In genomic region chr1:185376840-185377635, GRCh38 we compare ENCODE assay signal across 10 cellular contexts. TPM values are rescaled to one million over a fixed set of nuclear protein-coding genes. Genes with fewer than 3 reads are reported as not detected.
DNase-seq lines count a peak whose midpoint lies in the region; ATAC-seq and TF ChIP-seq lines count a peak whose summit lies in the region.
"Had no signal": no experiment of that assay in that cellular context is flagged by ENCODE, and none has a peak within 500 bp of the region (broad histone marks: within the 10 kb centered on the region; RNA-seq: fewer than 3 reads in every experiment).

No MANE protein-coding gene starts in this region.

- no peak overlapping the region for H3K4me3 ChIP-seq in NB4 (ENCODE audit: low read depth, low read length)
- no peak overlapping the region for H3K4me3 ChIP-seq in rectal smooth muscle tissue (ENCODE audit: low read length)

- peaks cover 21% of the 10 kb centered on the region for H3K36me3 Mint-ChIP-seq in T-helper 1 cell treated with Interleukin-12 subunit alpha and Interleukin-12 subunit beta and Interleukin-4 antibody, amounts not matched to agents 30 μg/mL and 1 μg/mL, for 36 hours (ENCODE audit: low read depth)

- TF ChIP-seq CTCF in NB4 (IDR thresholded peaks at IDR 0.05; ENCODE audit: low read depth, low read length) (no peak), GM10266 (IDR thresholded peaks at IDR 0.05; ENCODE audit: control insufficient read depth, insufficient read depth, low read depth, missing control alignments) (no peak)

- no peak for ATAC-seq in GM18505 (IDR thresholded peaks at IDR 0.05; ENCODE audit: unreplicated experiment)

- peaks cover 24% of the 10 kb centered on the region for H3K4me1 Mint-ChIP-seq in T-helper 1 cell treated with Interleukin-12 subunit alpha and Interleukin-12 subunit beta and Interleukin-4 antibody, amounts not matched to agents 30 μg/mL and 1 μg/mL, for 36 hours (ENCODE audit: low read depth)

- DNase-seq in T-helper 1 cell (no peak), NB4 (ENCODE audit: low read depth) (peak; percentile 13), fibroblast of gingiva (ENCODE audit: low read depth) (peak; percentile 30), GM10266 (ENCODE audit: extremely low spot score) (no peak), H4 (ENCODE audit: low spot score) (no peak)
- DNase-seq: hippocampal formation, NCI-H2227 treated with DMSO at 0.1 percent for 48 hours had no signal

- H3K27ac ChIP-seq in rectal smooth muscle tissue (ENCODE audit: low read depth, low read length): peak overlapping the region; percentile 3

- H3K9ac ChIP-seq in rectal smooth muscle tissue (ENCODE audit: low read length): no peak overlapping the region

- peak overlapping the region; percentile 8 for H3K27ac Mint-ChIP-seq in T-helper 1 cell treated with Interleukin-12 subunit alpha and Interleukin-12 subunit beta and Interleukin-4 antibody, amounts not matched to agents 30 μg/mL and 1 μg/mL, for 36 hours

- no peaks in the 10 kb centered on the region for H3K36me3 ChIP-seq in rectal smooth muscle tissue (ENCODE audit: control insufficient read depth, insufficient read depth, low read length)

- H3K4me1 ChIP-seq in rectal smooth muscle tissue (ENCODE audit: control insufficient read depth, insufficient read depth, low read length): no peaks in the 10 kb centered on the region

- TF ChIP-seq POLR2A in NB4 (IDR thresholded peaks at IDR 0.05; ENCODE audit: extremely low read depth, insufficient read length): no peak
- TF ChIP-seq POLR2A in GM18505 (IDR thresholded peaks at IDR 0.05; ENCODE audit: borderline replicate concordance, extremely low read depth, insufficient read depth, insufficient read length): no peak

- peaks cover 4% of the 10 kb centered on the region for H3K27me3 Mint-ChIP-seq in T-helper 1 cell treated with Interleukin-12 subunit alpha and Interleukin-12 subunit beta and Interleukin-4 antibody, amounts not matched to agents 30 μg/mL and 1 μg/mL, for 36 hours (ENCODE audit: low read depth)

- H3K9me3 Mint-ChIP-seq in T-helper 1 cell treated with Interleukin-12 subunit alpha and Interleukin-12 subunit beta and Interleukin-4 antibody, amounts not matched to agents 30 μg/mL and 1 μg/mL, for 36 hours: peaks cover 20% of the 10 kb centered on the region

- H3K27me3 ChIP-seq in rectal smooth muscle tissue (ENCODE audit: control insufficient read depth, insufficient read depth, low read length): no peaks in the 10 kb centered on the region

- no peak overlapping the region for H3K4me3 Mint-ChIP-seq in T-helper 1 cell treated with Interleukin-12 subunit alpha and Interleukin-12 subunit beta and Interleukin-4 antibody, amounts not matched to agents 30 μg/mL and 1 μg/mL, for 36 hours

RNA-seq across cellular contexts. Expression of gene IVNS1ABP, which starts 60.0 kb away (rescaled TPM):
- 39.6 and 47.5 TPM in 2 replicates for total RNA-seq in H4 (2014; rRNA removed; shearing (Covaris generic))

Comparison
In these comparisons a context has a peak if more than half of its experiments do, and no peak if none do; other contexts are left out.
1. DNase-seq: peak in NB4 (single experiment) and fibroblast of gingiva (single experiment); none in T-helper 1 cell (0 of 5), GM10266 (single experiment) and H4 (single experiment).